In the genomic region with DNA sequence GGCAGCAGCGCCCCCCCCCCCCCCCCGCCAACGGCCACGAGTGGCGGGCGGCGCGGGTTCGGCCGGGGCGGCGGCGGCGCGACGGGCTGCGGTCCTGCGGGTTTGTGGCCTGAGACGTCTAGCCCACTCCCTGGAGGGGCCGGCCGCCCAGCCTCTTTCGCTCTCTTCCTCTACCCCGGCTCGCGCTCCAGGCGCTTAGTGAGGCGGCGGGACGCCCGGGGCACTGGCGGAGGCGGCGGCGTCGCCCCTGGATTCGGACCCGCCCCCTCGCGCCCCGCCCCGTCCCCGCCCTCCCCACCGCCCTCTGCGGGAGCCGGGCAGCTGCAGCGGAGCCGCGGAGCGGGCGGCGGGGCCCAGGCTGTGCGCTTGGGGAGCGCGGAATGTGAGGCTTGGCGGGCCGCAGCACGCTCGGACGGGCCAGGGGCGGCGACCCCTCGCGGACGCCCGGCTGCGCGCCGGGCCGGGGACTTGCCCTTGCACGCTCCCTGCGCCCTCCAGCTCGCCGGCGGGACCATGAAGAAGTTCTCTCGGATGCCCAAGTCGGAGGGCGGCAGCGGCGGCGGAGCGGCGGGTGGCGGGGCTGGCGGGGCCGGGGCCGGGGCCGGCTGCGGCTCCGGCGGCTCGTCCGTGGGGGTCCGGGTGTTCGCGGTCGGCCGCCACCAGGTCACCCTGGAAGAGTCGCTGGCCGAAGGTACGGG, we compare ENCODE assay signal across 8 cellular contexts. TPM values are rescaled to one million over a fixed set of nuclear protein-coding genes. Genes with fewer than 3 reads are reported as not detected.
DNase-seq lines count a peak whose midpoint lies in the region; ATAC-seq and TF ChIP-seq lines count a peak whose summit lies in the region.

A gene (plus strand): TSS at position 320 of the 698 bp plus-strand sequence. CDS start 194 bp downstream, at position 514.

- H3K4me1 ChIP-seq in HUES48 (ENCODE audit: control insufficient read depth, insufficient read depth, low read length): peaks cover 33% of the 10 kb centered on the region
- H3K4me1 ChIP-seq in osteoblast (ENCODE audit: insufficient read depth, low read length): peaks cover 23% of the 10 kb centered on the region
- H3K4me1 ChIP-seq in thoracic aorta (ENCODE audit: control insufficient read depth in 1 of 2, low read depth in 2 of 2): peaks cover 14 to 44% of the 10 kb centered on the region in 2 donors

- peak within 1 kb of the TSS; percentile 93 for H3K9ac ChIP-seq in HUES48 (ENCODE audit: low read depth, low read length)
- H3K9ac ChIP-seq in SK-N-MC (ENCODE audit: insufficient read length): peak within 1 kb of the TSS; percentile 96

- TF ChIP-seq CTCF in osteoblast (IDR thresholded peaks at IDR 0.05; ENCODE audit: extremely low read depth, low read depth, low read length) (no peak), thoracic aorta (IDR thresholded peaks at IDR 0.05) (no peak)

- H4K20me1 ChIP-seq in osteoblast (ENCODE audit: insufficient read depth, low read length): peaks cover 26% of the 10 kb centered on the region

- H3K27me3 ChIP-seq in HUES48 (ENCODE audit: control insufficient read depth, insufficient read depth, low read length) (no peaks in the 10 kb centered on the region), osteoblast (ENCODE audit: insufficient read depth, low read length) (no peaks in the 10 kb centered on the region), thoracic aorta (replicated peaks; ENCODE audit: insufficient read depth) (no peaks in the 10 kb centered on the region)

- H3K9me3 ChIP-seq in HUES48 (ENCODE audit: control insufficient read depth, insufficient read depth, low read length) (no peaks in the 10 kb centered on the region), SK-N-MC (ENCODE audit: low read depth, low read length) (no peaks in the 10 kb centered on the region), osteoblast (ENCODE audit: low read depth, low read length) (no peaks in the 10 kb centered on the region), thoracic aorta (no peaks in the 10 kb centered on the region)

- peak within 1 kb of the TSS; percentile 82 for H3K4me3 ChIP-seq in HUES48 (ENCODE audit: low read depth, low read length)
- H3K4me3 ChIP-seq in SK-N-MC: peak within 1 kb of the TSS; percentile 96
- H3K4me3 ChIP-seq in osteoblast (ENCODE audit: insufficient read depth, low read length): peak within 1 kb of the TSS; percentile 88
- peak within 1 kb of the TSS; percentile 77 for H3K4me3 ChIP-seq in thoracic aorta

- peaks cover 49% of the 10 kb centered on the region for H3K79me2 ChIP-seq in osteoblast (ENCODE audit: insufficient read depth, low read length)

- DNase-seq in DMS79 treated with DMSO at 0.1 percent for 48 hours (lab: John Stamatoyannopoulos, UW) (peak; percentile 49), SK-N-MC (ENCODE audit: low read depth, low spot score) (no peak), globus pallidus (ENCODE audit: low spot score) (peak; percentile 84), osteoblast (ENCODE audit: insufficient read length, low spot score, missing footprints) (peak; percentile 98), thoracic aorta (ENCODE audit: low spot score) (no peak)
- peak; percentile 81 for DNase-seq in activated naive CD4-positive, alpha-beta T cell treated with anti-CD3 and anti-CD28 coated beads, Interleukin-2, amount 50 U/mL, for 16 hours

- H3K36me3 ChIP-seq in HUES48 (ENCODE audit: control insufficient read depth, insufficient read depth, low read length) (no peaks in the 10 kb centered on the region), SK-N-MC (ENCODE audit: insufficient read depth, low read length) (no peaks in the 10 kb centered on the region), osteoblast (ENCODE audit: insufficient read depth, low read length) (no peaks in the 10 kb centered on the region), thoracic aorta (no peaks in the 10 kb centered on the region)

- H3K27ac ChIP-seq in HUES48 (ENCODE audit: low read depth, low read length) (peak within 1 kb of the TSS; percentile 99), SK-N-MC (peak within 1 kb of the TSS; percentile 90), osteoblast (ENCODE audit: low read depth, low read length) (peak within 1 kb of the TSS; percentile 98), thoracic aorta (peak within 1 kb of the TSS; percentile 94 to 98)

- ATAC-seq in GM21381 (IDR thresholded peaks at IDR 0.05; ENCODE audit: unreplicated experiment) (peak; percentile 68), thoracic aorta (ENCODE audit: insufficient number of reproducible peaks, low FRiP score, low read depth) (peak; percentile 55)

- peak within 1 kb of the TSS; percentile 91 for H2AFZ ChIP-seq in osteoblast (ENCODE audit: low read length)

- H3K4me2 ChIP-seq in osteoblast (ENCODE audit: insufficient read depth, low read length): peak within 1 kb of the TSS; percentile 99

RNA-seq across cellular contexts. Expression of the gene that starts here (rescaled TPM):
- 61.2 and 81.0 TPM in 2 replicates for total RNA-seq in osteoblast
- 10 to 100 TPM; 41.8 to 74.4 TPM for total RNA-seq in thoracic aorta

Comparison
In these comparisons a context has a peak if more than half of its experiments do, and no peak if none do; other contexts are left out.
1. DNase-seq: peak in DMS79 treated with DMSO at 0.1 percent for 48 hours (single experiment), activated naive CD4-positive, alpha-beta T cell treated with anti-CD3 and anti-CD28 coated beads, Interleukin-2, amount 50 U/mL, for 16 hours (single experiment), globus pallidus (single experiment) and osteoblast (single experiment); none in SK-N-MC (single experiment) and thoracic aorta (single experiment).
2. Peak in every context shown above with its lines, with median percentiles within 50 percentile points of each other: H3K27ac ChIP-seq and H3K4me3 ChIP-seq.